1 cellular context compared by ENCODE assay signal in the genomic region with DNA sequence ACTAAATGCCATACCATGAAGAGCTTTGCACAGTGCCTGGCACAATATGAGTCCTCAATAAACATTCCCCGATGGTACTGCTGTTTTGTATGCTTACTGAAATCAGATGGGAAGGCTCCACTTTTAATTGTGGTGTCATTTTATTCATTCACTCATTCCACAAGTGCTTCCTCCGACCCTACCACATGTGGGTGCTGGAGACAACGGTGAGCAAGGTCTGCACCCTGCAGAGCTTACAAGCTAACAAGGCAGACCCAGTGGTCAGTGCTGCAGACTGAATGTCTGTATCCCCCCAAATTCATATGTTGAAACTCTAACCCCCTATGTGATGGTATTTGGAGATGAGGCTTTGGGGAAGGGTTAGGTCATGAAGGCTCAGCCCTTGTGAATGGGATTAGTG.
TF ChIP-seq lines count a peak whose summit lies in the region.

No MANE protein-coding gene starts in this region.

TF ChIP-seq in HepG2, 621 proteins besides CTCF, POLR2A, EP300 and RAD21:
- TF ChIP-seq STAG1 (CRISPR knock-in tag; IDR thresholded peaks at IDR 0.05), result peak; percentile 46
- TF ChIP-seq FOXA1 (IDR thresholded peaks at IDR 0.05), result no peak
- TF ChIP-seq FOXA1 (CRISPR knock-in tag; IDR thresholded peaks at IDR 0.05), result no peak
- TF ChIP-seq, protein P1, sequence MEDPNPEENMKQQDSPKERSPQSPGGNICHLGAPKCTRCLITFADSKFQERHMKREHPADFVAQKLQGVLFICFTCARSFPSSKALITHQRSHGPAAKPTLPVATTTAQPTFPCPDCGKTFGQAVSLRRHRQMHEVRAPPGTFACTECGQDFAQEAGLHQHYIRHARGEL (CRISPR knock-in tag; IDR thresholded peaks at IDR 0.05), result no peak
